In genomic region chr11:120186799-120187591, GRCh38 we compare ENCODE assay signal across 9 cellular contexts. TPM values are rescaled to one million over a fixed set of nuclear protein-coding genes. Genes with fewer than 3 reads are reported as not detected.
DNase-seq lines count a peak whose midpoint lies in the region; ATAC-seq and TF ChIP-seq lines count a peak whose summit lies in the region.
"Had no signal": no experiment of that assay in that cellular context is flagged by ENCODE, and none has a peak within 500 bp of the region (broad histone marks: within the 10 kb centered on the region; RNA-seq: fewer than 3 reads in every experiment).

No MANE protein-coding gene starts in this region.

- WGBS in thyroid gland, 2 donors = 68 to 69% methylated on average over 17 of the region's 17 CpGs

- no peaks in the 10 kb centered on the region for H3K9me3 ChIP-seq in thyroid gland

- TF ChIP-seq CTCF in activated B cell treated with CpG ODN at 0.5 μM for 24 hours (IDR thresholded peaks at IDR 0.05) (no peak), thyroid gland (IDR thresholded peaks at IDR 0.05) (no peak)

- H3K4me1 ChIP-seq in thyroid gland = peaks cover 0 to 17% of the 10 kb centered on the region in 2 donors

- no peaks in the 10 kb centered on the region for H3K9me3 Mint-ChIP-seq in activated naive CD4-positive, alpha-beta T cell treated with anti-CD3 and anti-CD28 coated beads for 36 hours
- H3K9me3 Mint-ChIP-seq in activated B cell treated with CpG ODN at 0.5 μM for 24 hours = no peaks in the 10 kb centered on the region

- TF ChIP-seq POLR2A in thyroid gland (IDR thresholded peaks at IDR 0.05) = no peak

- POLR2A ChIA-PET in activated B cell treated with CpG ODN at 0.5 μM for 24 hours (lab: Charles Lee) = no interaction called here

- intact Hi-C loops in activated naive CD4-positive, alpha-beta T cell treated with anti-CD3 and anti-CD28 coated beads for 36 hours (cut with micrococcal nuclease) = no loop called here
- intact Hi-C loops in activated B cell treated with CpG ODN at 0.5 μM for 24 hours (cut with micrococcal nuclease) (no loop called here), thyroid gland (cut with DNase I) (no loop called here)

- peaks cover 3% of the 10 kb centered on the region for H3K27me3 Mint-ChIP-seq in activated naive CD4-positive, alpha-beta T cell treated with anti-CD3 and anti-CD28 coated beads for 36 hours (ENCODE audit: low read depth)
- peaks cover 17% of the 10 kb centered on the region for H3K27me3 Mint-ChIP-seq in activated B cell treated with CpG ODN at 0.5 μM for 24 hours

- no peaks in the 10 kb centered on the region for H3K36me3 ChIP-seq in thyroid gland

- no peaks in the 10 kb centered on the region for H3K36me3 Mint-ChIP-seq in activated naive CD4-positive, alpha-beta T cell treated with anti-CD3 and anti-CD28 coated beads for 36 hours (ENCODE audit: low read depth)
- H3K36me3 Mint-ChIP-seq in activated B cell treated with CpG ODN at 0.5 μM for 24 hours (ENCODE audit: low read depth) = no peaks in the 10 kb centered on the region

- ATAC-seq in activated B cell treated with CpG ODN at 0.5 μM for 24 hours (ENCODE audit: low read depth) = peak; percentile 31

- H3K27me3 ChIP-seq in layer of hippocampus (ENCODE audit: control insufficient read depth, insufficient read depth, low read length) (no peaks in the 10 kb centered on the region), thyroid gland (no peaks in the 10 kb centered on the region)

- peaks cover 8% of the 10 kb centered on the region for H3K4me1 Mint-ChIP-seq in activated naive CD4-positive, alpha-beta T cell treated with anti-CD3 and anti-CD28 coated beads for 36 hours (ENCODE audit: low read depth)
- no peaks in the 10 kb centered on the region for H3K4me1 Mint-ChIP-seq in activated B cell treated with CpG ODN at 0.5 μM for 24 hours

- DNase-seq in activated naive CD4-positive, alpha-beta T cell treated with Interleukin-2 at 50 U/mL for 16 hours = peak; percentile 33
- DNase-seq in activated naive CD4-positive, alpha-beta T cell treated with anti-CD3 and anti-CD28 coated beads for 36 hours = no peak
- DNase-seq in activated B cell treated with CpG ODN at 0.5 μM for 24 hours = no peak
- DNase-seq in thyroid gland = no peak
- no peak for DNase-seq in NCI-H526 treated with DMSO at 0.1 percent for 48 hours (lab: John Stamatoyannopoulos, UW)
- no peak for DNase-seq in foreskin melanocyte
- DNase-seq in NCI-H1105 treated with DMSO at 0.1 percent for 48 hours (lab: John Stamatoyannopoulos, UW) = no peak

- H3K27ac ChIP-seq in layer of hippocampus (ENCODE audit: low read depth, low read length) (peak overlapping the region; percentile 27), thyroid gland (peak overlapping the region; percentile 39 to 51 (median 41))
- H3K27ac ChIP-seq: KMS-11 had no signal

- H3K4me3 Mint-ChIP-seq in activated naive CD4-positive, alpha-beta T cell treated with anti-CD3 and anti-CD28 coated beads for 36 hours = no peak overlapping the region
- H3K4me3 Mint-ChIP-seq in activated B cell treated with CpG ODN at 0.5 μM for 24 hours = no peak overlapping the region

- CTCF ChIA-PET in activated naive CD4-positive, alpha-beta T cell treated with anti-CD3 and anti-CD28 coated beads for 36 hours (lab: Charles Lee) = no interaction called here
- CTCF ChIA-PET in activated B cell treated with CpG ODN at 0.5 μM for 24 hours (lab: Charles Lee) = no interaction called here

- no peak overlapping the region for H3K4me3 ChIP-seq in thyroid gland (replicated peaks in 1 of 3)

- no peak overlapping the region for H3K27ac Mint-ChIP-seq in activated naive CD4-positive, alpha-beta T cell treated with anti-CD3 and anti-CD28 coated beads for 36 hours
- no peak overlapping the region for H3K27ac Mint-ChIP-seq in activated B cell treated with CpG ODN at 0.5 μM for 24 hours

RNA-seq across cellular contexts. Expression of gene OAF, which starts 23.8 kb away (rescaled TPM):
- 1 to 10 TPM; 1.5 to 1.6 TPM for total RNA-seq in activated naive CD4-positive, alpha-beta T cell treated with anti-CD3 and anti-CD28 coated beads for 36 hours
- total RNA-seq in activated B cell treated with CpG ODN at 0.5 μM for 24 hours = 0.78 and 0.98 TPM in 2 replicates
- 10 to 100 TPM; 31.7 to 77.1 (median 36.2) TPM for total RNA-seq in thyroid gland

RNA-seq across cellular contexts. Expression of gene TRIM29, which starts 49.1 kb away (rescaled TPM):
- not detected for total RNA-seq in activated naive CD4-positive, alpha-beta T cell treated with anti-CD3 and anti-CD28 coated beads for 36 hours
- total RNA-seq in activated B cell treated with CpG ODN at 0.5 μM for 24 hours (not detected in 2 replicates), thyroid gland (1 to 10 TPM in 3 of 4 donors, not detected in 1; 1.4 to 3.7 (median 1.6) TPM)

RNA-seq across cellular contexts. Expression of gene POU2F3, which starts 52.9 kb away (rescaled TPM):
- not detected for total RNA-seq in activated naive CD4-positive, alpha-beta T cell treated with anti-CD3 and anti-CD28 coated beads for 36 hours
- total RNA-seq in activated B cell treated with CpG ODN at 0.5 μM for 24 hours = not detected in 2 replicates
- total RNA-seq in thyroid gland = 1 to 10 TPM; 1.2 to 2.3 (median 1.8) TPM

Comparison
In these comparisons a context has a peak if more than half of its experiments do, and no peak if none do; other contexts are left out.
1. RNA of gene OAF, which starts 23.8 kb away (total RNA-seq): 31.7 to 77.1 TPM in thyroid gland; 1.5 to 1.6 TPM in activated naive CD4-positive, alpha-beta T cell treated with anti-CD3 and anti-CD28 coated beads for 36 hours and 0.78 to 0.98 TPM in activated B cell treated with CpG ODN at 0.5 μM for 24 hours; every median in the first group is over 10 times any median in the second.